ENCODE assay signal across 14 cellular contexts in the genomic region with DNA sequence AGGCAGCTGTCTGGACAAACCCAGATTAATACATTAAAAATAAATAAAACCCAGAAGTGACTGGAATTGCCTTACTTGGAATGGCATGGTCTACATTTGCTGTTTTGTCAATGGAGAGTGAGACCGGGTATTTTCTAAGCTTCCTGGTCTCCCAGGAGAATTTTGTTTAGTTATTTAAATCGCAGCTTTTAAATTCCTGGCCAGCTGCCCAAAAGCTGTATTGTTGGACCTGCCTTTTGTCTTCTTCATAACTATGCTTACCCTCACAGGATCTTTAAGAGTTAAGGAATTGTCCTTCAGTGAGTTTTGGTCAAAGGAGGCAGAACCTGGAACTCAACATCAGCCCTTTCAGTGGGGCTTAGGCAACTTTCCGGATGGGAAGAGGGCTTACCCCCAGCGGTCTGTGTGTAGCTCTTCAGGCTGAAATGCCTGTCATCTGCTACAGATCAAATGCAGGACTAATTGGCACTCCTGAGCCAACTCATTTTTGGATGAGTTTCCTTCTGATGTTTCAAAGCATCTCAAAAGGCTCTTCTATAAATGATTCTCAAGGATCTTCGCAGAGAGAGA.
A peak's percentile ranks its signal among the peaks of the same experiment; 100 is the strongest.
DNase-seq lines count a peak whose midpoint lies in the region; TF ChIP-seq lines count a peak whose summit lies in the region.
"Had no signal": no experiment of that assay in that cellular context is flagged by ENCODE, and none has a peak within 500 bp of the region (broad histone marks: within the 10 kb centered on the region; RNA-seq: fewer than 3 reads in every experiment).

No MANE protein-coding gene starts in this region.

- H3K4me1 ChIP-seq in cardiac muscle cell (ENCODE audit: low read depth), result peaks cover 15% of the 10 kb centered on the region
- H3K4me1 ChIP-seq: upper lobe of right lung had no signal

- H3K27me3 ChIP-seq in cardiac muscle cell, result no peaks in the 10 kb centered on the region
- H3K27me3 ChIP-seq: hepatocyte, upper lobe of right lung had no signal

- intact Hi-C loops in cardiac septum (cut with DNase I), result no loop called here

- H3K9me3 ChIP-seq in cardiac muscle cell (ENCODE audit: low read depth), result no peaks in the 10 kb centered on the region
- H3K9me3 ChIP-seq: upper lobe of right lung had no signal

- H3K36me3 ChIP-seq in cardiac muscle cell, result no peaks in the 10 kb centered on the region
- H3K36me3 ChIP-seq: upper lobe of right lung had no signal

- DNase-seq in cardiac muscle cell (ENCODE audit: low read depth in 1 of 2, low spot score in 1 of 2) (peak; percentile 8 to 16), cardiac septum (ENCODE audit: low spot score) (no peak), NCI-H446 (lab: John Stamatoyannopoulos, UW) (peak; percentile 79 to 91), ecto neural progenitor cell (ENCODE audit: low spot score) (peak; percentile 37), NAMALWA (ENCODE audit: low spot score) (no peak), T-helper 1 cell (no peak), cerebellum (ENCODE audit: low spot score) (no peak)
- no peak for DNase-seq in activated naive CD4-positive, alpha-beta T cell treated with Interleukin-2 at 50 U/mL for 16 hours
- DNase-seq: activated CD4-positive, alpha-beta T cell treated with anti-CD3 and anti-CD28 coated beads, Interleukin-2, amount 50 U/mL, for 48 hours; cortex of kidney; posterior cingulate gyrus; stimulated activated naive CD8-positive, alpha-beta T cell treated with anti-CD3 and anti-CD28 coated beads, Interleukin-15, Interleukin-2, amounts not matched to agents 100 U/mL and 50 U/mL, for 24 hours; upper lobe of right lung had no signal

- no peak overlapping the region for H3K4me3 ChIP-seq in cardiac muscle cell
- H3K4me3 ChIP-seq: hepatocyte, upper lobe of right lung had no signal

- no peak overlapping the region for H3K27ac ChIP-seq in cardiac muscle cell
- H3K27ac ChIP-seq: hepatocyte, upper lobe of right lung had no signal

- TF ChIP-seq CTCF in cardiac muscle cell (IDR thresholded peaks at IDR 0.05; ENCODE audit: low read depth, low read length), result no peak

Comparison
In these comparisons a context has a peak if more than half of its experiments do, and no peak if none do; other contexts are left out.
1. DNase-seq: peak in cardiac muscle cell (2 of 2), NCI-H446 (2 of 2) and ecto neural progenitor cell (single experiment); none in cardiac septum (single experiment), NAMALWA (single experiment), T-helper 1 cell (0 of 5), cerebellum (single experiment) and activated naive CD4-positive, alpha-beta T cell treated with Interleukin-2 at 50 U/mL for 16 hours (single experiment).